Comparison of ENCODE assay signal across 2 cellular contexts in the genomic region with DNA sequence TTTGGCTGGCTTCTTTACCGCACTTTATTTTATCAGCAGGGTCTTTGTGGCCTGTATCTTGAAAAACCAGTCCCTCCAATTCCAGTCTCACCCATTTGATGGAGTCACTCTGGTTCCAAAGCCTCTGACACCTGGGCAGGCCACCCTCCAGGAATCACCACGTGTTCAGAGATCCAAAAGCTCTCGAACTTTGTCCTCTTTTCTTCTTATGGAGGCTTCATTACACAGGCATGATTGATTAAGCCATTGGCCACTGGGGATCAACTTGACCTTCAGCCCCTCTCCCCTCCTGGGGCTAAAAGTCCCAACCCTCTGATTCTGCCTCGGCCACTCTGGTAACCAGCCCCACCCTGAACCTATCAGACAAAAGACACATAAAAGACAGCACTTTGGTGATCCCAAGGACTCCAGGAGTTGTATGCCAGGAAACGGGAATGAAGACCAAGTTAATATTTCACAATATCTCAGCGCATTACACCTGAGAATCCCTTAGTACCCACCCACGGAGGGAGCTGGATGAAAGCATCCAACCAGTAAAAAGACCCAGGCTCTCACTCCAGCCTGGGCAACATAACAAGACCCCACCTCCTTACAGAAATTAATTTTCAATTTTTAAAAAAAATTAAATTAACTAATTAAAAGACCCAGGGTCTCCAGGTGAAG.
TF ChIP-seq lines count a peak whose summit lies in the region.

No MANE protein-coding gene starts in this region.

TF ChIP-seq in HepG2, 621 proteins besides CTCF, POLR2A, EP300 and RAD21:
- TF ChIP-seq ZBTB37 (CRISPR knock-in tag; IDR thresholded peaks at IDR 0.05), result no peak
- TF ChIP-seq FOXK1 (CRISPR knock-in tag; IDR thresholded peaks at IDR 0.05; ENCODE audit: borderline replicate concordance, low read depth), result no peak
- TF ChIP-seq MAX (IDR thresholded peaks at IDR 0.05), result peak; percentile 51; the same call in 1 of the 2 replicates
- no peak for TF ChIP-seq REXO4 (CRISPR knock-in tag; IDR thresholded peaks at IDR 0.05; ENCODE audit: borderline replicate concordance)
- TF ChIP-seq ZNF576 (CRISPR knock-in tag; IDR thresholded peaks at IDR 0.05), result no peak
- peak; percentile 63 for TF ChIP-seq CEBPB (IDR thresholded peaks at IDR 0.05; ENCODE audit: borderline replicate concordance, low read depth, low read length)

TF ChIP-seq in K562, 482 proteins besides CTCF, POLR2A, EP300 and RAD21:
- TF ChIP-seq CEBPB (tag; IDR thresholded peaks at IDR 0.05) (peak; percentile 16; the same call in 1 of the 2 replicates), KDM1A (IDR thresholded peaks at IDR 0.05) (no peak)
